Comparison of ENCODE assay signal across 8 cellular contexts in genomic region chr10:68075550-68076004, GRCh38. TPM values are rescaled to one million over a fixed set of nuclear protein-coding genes. Genes with fewer than 3 reads are reported as not detected.
DNase-seq lines count a peak whose midpoint lies in the region; ATAC-seq and TF ChIP-seq lines count a peak whose summit lies in the region.

No MANE protein-coding gene starts in this region.

- H3K9me2 ChIP-seq in SK-N-SH: no peaks in the 10 kb centered on the region

- peak overlapping the region; percentile 40; the same call in 1 of the 2 replicates for H3K9ac ChIP-seq in SK-N-SH

- no peaks in the 10 kb centered on the region for H3K9me3 Mint-ChIP-seq in activated CD4-positive, alpha-beta memory T cell treated with anti-CD3 and anti-CD28 coated beads, Interleukin-2, amount 10 ng/mL, durations not matched to agents 7 days and 5 days

- peaks cover 11% of the 10 kb centered on the region for H3F3A ChIP-seq in SK-N-SH (replicated peaks; ENCODE audit: insufficient read depth)

- CTCF ChIA-PET in SK-N-SH (lab: Yijun Ruan, JAX): no interaction called here
- CTCF ChIA-PET in activated CD4-positive, alpha-beta memory T cell treated with anti-CD3 and anti-CD28 coated beads, Interleukin-2, amount 10 ng/mL, durations not matched to agents 7 days and 5 days (lab: Charles Lee): interaction anchor here (0.6 kb wide), 2 partner anchors 87 to 190 kb away, joined by 3 to 4 read pairs; no protein-coding TSS in a partner anchor

- POLR2A ChIA-PET in SK-N-SH (lab: Yijun Ruan, JAX): no interaction called here
- POLR2A ChIA-PET in activated CD4-positive, alpha-beta memory T cell treated with anti-CD3 and anti-CD28 coated beads, Interleukin-2, amount 10 ng/mL, durations not matched to agents 7 days and 5 days (lab: Charles Lee): interaction anchor here (1.8 to 2.8 kb wide), 2 partner anchors 10 to 256 kb away, joined by 5 to 12 read pairs; partner anchors contain the start of genes HNRNPH3 and PBLD

- H3K27ac Mint-ChIP-seq in activated CD4-positive, alpha-beta memory T cell treated with anti-CD3 and anti-CD28 coated beads, Interleukin-2, amount 10 ng/mL, durations not matched to agents 7 days and 5 days: peak overlapping the region; percentile 72

- TF ChIP-seq EP300 in SK-N-SH (IDR thresholded peaks at IDR 0.05; ENCODE audit: borderline replicate concordance in 1 of 2, low read depth in 1 of 2, low read length in 1 of 2) (no peak), stomach (IDR thresholded peaks at IDR 0.05) (no peak)

- peaks cover 34% of the 10 kb centered on the region for H3K36me3 Mint-ChIP-seq in activated CD4-positive, alpha-beta memory T cell treated with anti-CD3 and anti-CD28 coated beads, Interleukin-2, amount 10 ng/mL, durations not matched to agents 7 days and 5 days (ENCODE audit: low read depth)

- DNase-seq in SK-N-SH (no peak), iPS DF 6.9 (ENCODE audit: low read depth, low spot score) (no peak), stomach (no peak), NCI-H774 (lab: John Stamatoyannopoulos, UW) (no peak), Kasumi-1 (lab: John Stamatoyannopoulos, UW) (no peak), superior temporal gyrus (ENCODE audit: extremely low spot score) (no peak)
- no peak for DNase-seq in activated CD4-positive, alpha-beta memory T cell treated with anti-CD3 and anti-CD28 coated beads, Interleukin-2, amount 10 ng/mL, durations not matched to agents 7 days and 5 days

- peaks cover 11 to 23% of the 10 kb centered on the region in 2 experiments for H3K36me3 ChIP-seq in SK-N-SH (replicated peaks in 1 of 2; ENCODE audit: control insufficient read depth in 1 of 2, insufficient read depth in 2 of 2, low read length in 1 of 2)
- H3K36me3 ChIP-seq in iPS DF 6.9 (ENCODE audit: control insufficient read depth, insufficient read depth, low read length): no peaks in the 10 kb centered on the region; the same call in 1 of the 2 replicates
- peaks cover 0 to 9% (median 3%) of the 10 kb centered on the region in 4 donors for H3K36me3 ChIP-seq in stomach

- H2AFZ ChIP-seq in SK-N-SH (ENCODE audit: low read depth): peak overlapping the region; percentile 100

- H3K4me1 ChIP-seq in SK-N-SH (ENCODE audit: control insufficient read depth in 1 of 2, insufficient read depth in 2 of 2, low read depth in 1 of 2, low read length in 1 of 2) (peaks cover 0 to 12% of the 10 kb centered on the region in 2 experiments; a peak in 3 of 4 replicates), iPS DF 6.9 (ENCODE audit: control insufficient read depth, insufficient read depth, low read length) (peaks cover 3% of the 10 kb centered on the region; the same call in 1 of the 2 replicates), stomach (peaks cover 11 to 40% (median 28%) of the 10 kb centered on the region in 4 donors)

- H3K9me3 ChIP-seq in SK-N-SH: no peaks in the 10 kb centered on the region
- no peaks in the 10 kb centered on the region for H3K9me3 ChIP-seq in iPS DF 6.9 (ENCODE audit: control insufficient read depth, insufficient read depth, low read length)
- H3K9me3 ChIP-seq in stomach: no peaks in the 10 kb centered on the region

- peak overlapping the region; percentile 94 for H3K4me3 Mint-ChIP-seq in activated CD4-positive, alpha-beta memory T cell treated with anti-CD3 and anti-CD28 coated beads, Interleukin-2, amount 10 ng/mL, durations not matched to agents 7 days and 5 days

- intact Hi-C loops in stomach (cut with DNase I; ENCODE audit: low total_unique reads): loop anchor here (10.0 kb wide), 1 partner anchor 259 kb away; the partner anchor contains the start of genes HNRNPH3 and PBLD

- H3K27me3 ChIP-seq in SK-N-SH (ENCODE audit: insufficient read depth) (no peaks in the 10 kb centered on the region), iPS DF 6.9 (ENCODE audit: control insufficient read depth, insufficient read depth, low read length) (no peaks in the 10 kb centered on the region), stomach (no peaks in the 10 kb centered on the region)

- H3K4me2 ChIP-seq in SK-N-SH: peak overlapping the region; percentile 54; the same call in 1 of the 2 replicates

- no peak for TF ChIP-seq CTCF in SK-N-SH (IDR thresholded peaks at IDR 0.05)
- TF ChIP-seq CTCF in stomach (IDR thresholded peaks at IDR 0.05): no peak

- H3K79me2 ChIP-seq in SK-N-SH (ENCODE audit: insufficient read depth): peaks cover 45% of the 10 kb centered on the region

- H3K4me3 ChIP-seq in SK-N-SH (ENCODE audit: low read depth in 2 of 2, low read length in 1 of 2): peak overlapping the region in 1 of 2 experiments; percentile 29; a peak in 2 of 4 replicates
- H3K4me3 ChIP-seq in iPS DF 6.9 (ENCODE audit: low read length): peak overlapping the region; percentile 4; the same call in 1 of the 2 replicates
- H3K4me3 ChIP-seq in stomach: peak overlapping the region; percentile 73 to 97 (median 88)

- TF ChIP-seq RAD21 in SK-N-SH (IDR thresholded peaks at IDR 0.05; ENCODE audit: low read length): no peak

- ATAC-seq in SK-N-SH treated with all-trans-retinoic acid at 6 μM for 48 hours: no peak

- peaks cover 44% of the 10 kb centered on the region for H3K4me1 Mint-ChIP-seq in activated CD4-positive, alpha-beta memory T cell treated with anti-CD3 and anti-CD28 coated beads, Interleukin-2, amount 10 ng/mL, durations not matched to agents 7 days and 5 days

- H3K27ac ChIP-seq in SK-N-SH (ENCODE audit: low read depth in 2 of 2, low read length in 1 of 2): peak overlapping the region; percentile 76 to 99
- H3K27ac ChIP-seq in iPS DF 6.9 (ENCODE audit: low read length): no peak overlapping the region
- peak overlapping the region in 4 of 5 donors; percentile 91 to 99 (median 98) for H3K27ac ChIP-seq in stomach

- no peaks in the 10 kb centered on the region for H3K27me3 Mint-ChIP-seq in activated CD4-positive, alpha-beta memory T cell treated with anti-CD3 and anti-CD28 coated beads, Interleukin-2, amount 10 ng/mL, durations not matched to agents 7 days and 5 days

- no peak for TF ChIP-seq POLR2A in stomach (IDR thresholded peaks at IDR 0.05)

- H4K20me1 ChIP-seq in SK-N-SH (ENCODE audit: insufficient read depth): peaks cover 32% of the 10 kb centered on the region

- 33% methylated on average over 3 of the region's 3 CpGs for WGBS in SK-N-SH (ENCODE audit: low lambda C conversion rate)
- WGBS in iPS DF 6.9 (ENCODE audit: insufficient coverage, insufficient read length): no CpG with 5 or more reads among the region's 3 CpGs
- WGBS in stomach, 5 donors: 27 to 33% (median 29%) methylated on average over 3 of the region's 3 CpGs

TF ChIP-seq in SK-N-SH, 30 proteins besides CTCF, POLR2A, EP300 and RAD21 (continues in another document):
- no peak for TF ChIP-seq PBX3 (IDR thresholded peaks at IDR 0.05)
- TF ChIP-seq JUND (IDR thresholded peaks at IDR 0.05): no peak
- TF ChIP-seq RCOR1 (IDR thresholded peaks at IDR 0.05; ENCODE audit: low read length): no peak
- no peak for TF ChIP-seq USF1 (IDR thresholded peaks at IDR 0.05; ENCODE audit: borderline replicate concordance, low read depth)

TF ChIP-seq in SK-N-SH treated with all-trans-retinoic acid at 6 μM for 48 hours, 23 proteins besides CTCF, POLR2A, EP300 and RAD21:
- TF ChIP-seq ARNTL (CRISPR knock-in tag; IDR thresholded peaks at IDR 0.05; ENCODE audit: borderline replicate concordance, low read depth) (no peak), ZNF70 (CRISPR knock-in tag; IDR thresholded peaks at IDR 0.05) (no peak), SNAI2 (CRISPR knock-in tag; IDR thresholded peaks at IDR 0.05) (no peak), OSR1 (CRISPR knock-in tag; IDR thresholded peaks at IDR 0.05) (no peak), PPARA (CRISPR knock-in tag; IDR thresholded peaks at IDR 0.05; ENCODE audit: borderline replicate concordance) (no peak)

RNA-seq across cellular contexts. Expression of gene HERC4, which starts 0.5 kb away (rescaled TPM):
- 16.2 and 24.3 TPM in 2 replicates for polyA plus RNA-seq in SK-N-SH (2012; rRNA removed)
- polyA plus RNA-seq in SK-N-SH (2012; cell fraction: cytosol; rRNA removed): 23.0 and 24.9 TPM in 2 replicates
- polyA plus RNA-seq in SK-N-SH (2012; cell fraction: nucleus; rRNA removed): 20.4 and 48.8 TPM in 2 replicates
- 10 to 100 TPM; 64.2 to 65.2 TPM for total RNA-seq in activated CD4-positive, alpha-beta memory T cell treated with anti-CD3 and anti-CD28 coated beads, Interleukin-2, amount 10 ng/mL, durations not matched to agents 7 days and 5 days
- 100 to 1,000 TPM in 1 of 5 donors, 10 to 100 TPM in 3, 1 to 10 TPM in 1; 5.8 to 116 (median 30.3) TPM for total RNA-seq in stomach
- 10 to 100 TPM in 2 of 3 donors, 1 to 10 TPM in 1; 7.8 to 11.4 (median 10.2) TPM for polyA plus RNA-seq in stomach

RNA-seq across cellular contexts. Expression of gene MYPN, which starts 33.7 kb away (rescaled TPM):
- polyA plus RNA-seq in SK-N-SH (2012; rRNA removed) (0.43 and 0.73 TPM in 2 replicates), stomach (under 1 TPM in 2 of 3 donors, not detected in 1; 0.06 to 0.76 TPM)
- polyA plus RNA-seq in SK-N-SH (2012; cell fraction: cytosol; rRNA removed): 0.48 and 0.50 TPM in 2 replicates
- polyA plus RNA-seq in SK-N-SH (2012; cell fraction: nucleus; rRNA removed): 0.87 and 0.90 TPM in 2 replicates
- not detected for total RNA-seq in activated CD4-positive, alpha-beta memory T cell treated with anti-CD3 and anti-CD28 coated beads, Interleukin-2, amount 10 ng/mL, durations not matched to agents 7 days and 5 days
- total RNA-seq in stomach: under 1 TPM in 2 of 5 donors, not detected in 3; 0.37 to 0.43 TPM
